ENCODE assay signal across 11 cellular contexts in the genomic region with DNA sequence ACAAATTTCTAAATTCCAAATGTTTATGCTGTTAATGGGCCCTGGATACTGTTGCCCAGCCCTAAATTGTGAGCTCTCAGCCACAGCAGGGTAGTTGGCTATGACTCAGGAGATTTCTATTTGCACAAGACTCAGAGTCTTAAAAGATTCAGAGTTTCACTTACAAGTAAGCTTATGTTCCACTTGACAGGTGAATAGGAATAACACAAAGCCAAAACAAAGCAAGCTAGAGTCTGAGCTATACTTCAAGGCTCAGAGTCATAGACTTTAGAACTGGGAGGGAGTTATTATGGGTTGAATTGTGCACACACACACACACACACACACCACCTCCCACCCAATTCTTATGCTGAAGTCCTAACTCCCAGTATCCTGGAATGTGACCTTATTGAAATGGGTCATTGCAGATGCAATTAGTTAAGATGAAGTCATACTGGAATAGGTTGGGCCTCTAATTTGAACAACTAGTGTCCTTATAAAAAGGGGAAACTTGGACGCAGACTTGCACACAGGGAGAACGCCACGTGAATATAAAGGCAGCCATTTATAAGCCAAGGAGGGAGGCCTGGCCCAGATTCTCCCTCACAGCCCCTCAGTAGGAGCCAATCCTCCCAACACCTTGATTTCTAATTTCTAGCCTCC. TPM values are rescaled to one million over a fixed set of nuclear protein-coding genes. Genes with fewer than 3 reads are reported as not detected.
DNase-seq lines count a peak whose midpoint lies in the region; ATAC-seq, FAIRE-seq and TF ChIP-seq lines count a peak whose summit lies in the region.
"Had no signal": no experiment of that assay in that cellular context is flagged by ENCODE, and none has a peak within 500 bp of the region (broad histone marks: within the 10 kb centered on the region; RNA-seq: fewer than 3 reads in every experiment).

No MANE protein-coding gene starts in this region.

- no peak for TF ChIP-seq CTCF in psoas muscle (IDR thresholded peaks at IDR 0.05)

- no peak for FAIRE-seq in urothelium cell line (lab: Jason Lieb, UNC)

- H3K27ac ChIP-seq in psoas muscle = no peak overlapping the region
- H3K27ac ChIP-seq: BLaER1, coronary artery had no signal

- no peak for ATAC-seq in HG02678 (IDR thresholded peaks at IDR 0.05; ENCODE audit: unreplicated experiment)
- no peak for ATAC-seq in psoas muscle

- DNase-seq in NCI-H82 (lab: John Stamatoyannopoulos, UW) = peak; percentile 30
- DNase-seq in NCI-H82 treated with DMSO at 0.1 percent for 48 hours (lab: John Stamatoyannopoulos, UW; ENCODE audit: unreplicated experiment) = no peak
- peak; percentile 23 for DNase-seq in amniotic stem cell (lab: John Stamatoyannopoulos, UW)
- DNase-seq in kidney glomerular epithelial cell (lab: John Stamatoyannopoulos, UW) = peak; percentile 100
- peak; percentile 54 for DNase-seq in urothelium cell line (ENCODE audit: low spot score)
- DNase-seq in NCI-H1417 (lab: John Stamatoyannopoulos, UW) = no peak
- no peak for DNase-seq in psoas muscle
- DNase-seq: occipital lobe had no signal

- H3K9me3 ChIP-seq in psoas muscle = no peaks in the 10 kb centered on the region
- H3K9me3 ChIP-seq: BLaER1 had no signal

- no peak overlapping the region for H3K4me3 ChIP-seq in psoas muscle
- H3K4me3 ChIP-seq: BLaER1, coronary artery had no signal

- intact Hi-C loops in psoas muscle (cut with DNase I) = no loop called here

- no peaks in the 10 kb centered on the region for H3K4me1 ChIP-seq in psoas muscle
- H3K4me1 ChIP-seq: BLaER1 had no signal

- no peaks in the 10 kb centered on the region for H3K36me3 ChIP-seq in psoas muscle (ENCODE audit: insufficient read depth in 1 of 2, low read depth in 1 of 2)
- H3K36me3 ChIP-seq: BLaER1 had no signal

- WGBS in psoas muscle, 3 donors = 71 to 73% (median 73%) methylated on average over 3 of the region's 3 CpGs

- H3K27me3 ChIP-seq in psoas muscle (ENCODE audit: insufficient read depth in 3 of 3, low read length in 2 of 3) = no peaks in the 10 kb centered on the region
- H3K27me3 ChIP-seq: BLaER1 had no signal

RNA-seq across cellular contexts. Expression of a gene that starts 30.2 kb away (rescaled TPM):
- 100 to 1,000 TPM; 388 to 569 (median 532) TPM for total RNA-seq in psoas muscle
- 100 to 1,000 TPM; 369 to 592 (median 472) TPM for polyA plus RNA-seq in psoas muscle

Comparison
In these comparisons a context has a peak if more than half of its experiments do, and no peak if none do; other contexts are left out.
1. DNase-seq: peak in NCI-H82 (single experiment), amniotic stem cell (single experiment), kidney glomerular epithelial cell (single experiment) and urothelium cell line (single experiment); none in NCI-H82 treated with DMSO at 0.1 percent for 48 hours (single experiment), NCI-H1417 (0 of 3) and psoas muscle (0 of 2).